Comparison of ENCODE assay signal across 10 cellular contexts in the genomic region with DNA sequence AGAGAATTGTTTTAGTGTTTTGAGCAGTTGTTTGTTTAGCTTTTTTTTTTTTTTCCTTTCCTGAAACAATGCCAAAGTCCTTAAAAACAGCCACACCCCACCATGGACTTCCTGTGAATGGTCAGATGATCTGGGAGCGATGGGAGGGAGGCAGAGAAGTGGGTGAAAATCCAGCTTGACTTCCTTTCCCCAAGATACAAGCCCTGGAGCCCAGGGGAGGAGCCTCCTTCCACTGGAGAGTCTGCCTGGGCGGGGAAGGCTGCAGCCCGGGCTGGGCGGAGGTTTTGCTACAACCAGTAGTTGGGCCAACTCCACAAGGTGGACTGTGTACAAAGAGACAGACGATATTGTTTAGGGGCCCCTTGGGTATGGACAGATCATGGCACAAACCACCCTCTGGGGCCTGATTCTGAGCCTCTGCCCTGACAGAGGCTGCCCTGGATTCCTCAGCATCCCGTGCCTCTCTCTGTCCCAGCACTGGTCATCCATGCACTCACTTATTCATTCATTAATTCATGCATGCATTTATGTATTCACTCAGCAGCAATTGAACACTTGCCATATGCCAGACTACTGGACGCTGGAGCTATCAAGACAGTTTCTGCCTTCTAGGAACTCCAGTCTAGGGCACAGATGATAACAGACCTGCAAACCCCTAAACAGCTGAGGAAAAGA. TPM values are rescaled to one million over a fixed set of nuclear protein-coding genes. Genes with fewer than 3 reads are reported as not detected.
DNase-seq lines count a peak whose midpoint lies in the region; ATAC-seq and TF ChIP-seq lines count a peak whose summit lies in the region.
"Had no signal": no experiment of that assay in that cellular context is flagged by ENCODE, and none has a peak within 500 bp of the region (broad histone marks: within the 10 kb centered on the region; RNA-seq: fewer than 3 reads in every experiment).

No MANE protein-coding gene starts in this region.

- POLR2A ChIA-PET in SK-N-SH (lab: Yijun Ruan, JAX) = no interaction called here

- TF ChIP-seq RAD21 in SK-N-SH (IDR thresholded peaks at IDR 0.05; ENCODE audit: low read length) = no peak

- H3K9me3 ChIP-seq in SK-N-SH (no peaks in the 10 kb centered on the region), vagina (no peaks in the 10 kb centered on the region)

- DNase-seq in SK-N-SH (no peak), cerebellar cortex (ENCODE audit: low spot score) (peak; percentile 18), left lobe of liver (ENCODE audit: low spot score) (no peak), vagina (ENCODE audit: extremely low spot score in 2 of 2) (no peak), activated gamma-delta T cell treated with Interleukin-2 at 50 U/mL for 16 hours (no peak), NCI-H2107 treated with DMSO at 0.1 percent for 48 hours (lab: John Stamatoyannopoulos, UW; ENCODE audit: unreplicated experiment) (no peak)
- DNase-seq: C1 segment of cervical spinal cord, T-helper 9 cell had no signal

- TF ChIP-seq POLR2A in vagina (IDR thresholded peaks at IDR 0.05) = no peak

- H2AFZ ChIP-seq in SK-N-SH (ENCODE audit: low read depth) = no peak overlapping the region

- 80% methylated on average over 6 of the region's 7 CpGs for WGBS in SK-N-SH (ENCODE audit: low lambda C conversion rate)

- H3K36me3 ChIP-seq in SK-N-SH (replicated peaks in 1 of 2; ENCODE audit: control insufficient read depth in 1 of 2, insufficient read depth in 2 of 2, low read length in 1 of 2) (peaks cover 0 to 2% of the 10 kb centered on the region in 2 experiments), vagina (no peaks in the 10 kb centered on the region)

- H3F3A ChIP-seq in SK-N-SH (replicated peaks; ENCODE audit: insufficient read depth) = no peaks in the 10 kb centered on the region

- intact Hi-C loops in vagina (cut with DNase I) = no loop called here

- no peak overlapping the region for H3K9ac ChIP-seq in SK-N-SH

- no peak overlapping the region for H3K4me2 ChIP-seq in SK-N-SH

- no peaks in the 10 kb centered on the region for H3K9me2 ChIP-seq in SK-N-SH

- H3K4me3 ChIP-seq in SK-N-SH (ENCODE audit: low read depth in 2 of 2, low read length in 1 of 2) = no peak overlapping the region
- H3K4me3 ChIP-seq in vagina = no peak overlapping the region

- peaks cover 0 to 22% of the 10 kb centered on the region in 2 experiments; a peak in 1 of 4 replicates for H3K4me1 ChIP-seq in SK-N-SH (ENCODE audit: control insufficient read depth in 1 of 2, insufficient read depth in 2 of 2, low read depth in 1 of 2, low read length in 1 of 2)
- H3K4me1 ChIP-seq in vagina = peaks cover 41% of the 10 kb centered on the region

- no peak for TF ChIP-seq CTCF in SK-N-SH (IDR thresholded peaks at IDR 0.05)
- no peak for TF ChIP-seq CTCF in vagina (IDR thresholded peaks at IDR 0.05)

- no peaks in the 10 kb centered on the region for H4K20me1 ChIP-seq in SK-N-SH (ENCODE audit: insufficient read depth)

- H3K27me3 ChIP-seq in SK-N-SH (ENCODE audit: insufficient read depth) = no peaks in the 10 kb centered on the region
- H3K27me3 ChIP-seq in vagina = no peaks in the 10 kb centered on the region

- no peak for TF ChIP-seq EP300 in SK-N-SH (IDR thresholded peaks at IDR 0.05; ENCODE audit: borderline replicate concordance in 1 of 2, low read depth in 1 of 2, low read length in 1 of 2)

- ATAC-seq in SK-N-SH treated with all-trans-retinoic acid at 6 μM for 48 hours (peak; percentile 38), left lobe of liver (peak; percentile 68), HG02852 (IDR thresholded peaks at IDR 0.05; ENCODE audit: unreplicated experiment) (no peak)

- no peaks in the 10 kb centered on the region for H3K79me2 ChIP-seq in SK-N-SH (ENCODE audit: insufficient read depth)

- CTCF ChIA-PET in SK-N-SH (lab: Yijun Ruan, JAX) = interaction anchor here (1.4 to 2.9 kb wide), 3 partner anchors 9 to 79 kb away, joined by 4 to 12 read pairs (median 4); no protein-coding TSS in a partner anchor

- H3K27ac ChIP-seq in SK-N-SH (ENCODE audit: low read depth in 2 of 2, low read length in 1 of 2) (no peak overlapping the region), vagina (peak overlapping the region; percentile 47)

TF ChIP-seq in SK-N-SH treated with all-trans-retinoic acid at 6 μM for 48 hours, 23 proteins besides CTCF, POLR2A, EP300 and RAD21:
- TF ChIP-seq PPARA (CRISPR knock-in tag; IDR thresholded peaks at IDR 0.05; ENCODE audit: borderline replicate concordance) = no peak
- no peak for TF ChIP-seq TOX (CRISPR knock-in tag; IDR thresholded peaks at IDR 0.05; ENCODE audit: borderline replicate concordance)
- TF ChIP-seq ARNTL (CRISPR knock-in tag; IDR thresholded peaks at IDR 0.05; ENCODE audit: borderline replicate concordance, low read depth) = no peak

TF ChIP-seq in SK-N-SH, 30 proteins besides CTCF, POLR2A, EP300 and RAD21:
- TF ChIP-seq EZH2phosphoT487 (IDR thresholded peaks at IDR 0.05; ENCODE audit: borderline replicate concordance, low read depth) = no peak
- no peak for TF ChIP-seq JUND (IDR thresholded peaks at IDR 0.05)
- no peak for TF ChIP-seq MXI1 (IDR thresholded peaks at IDR 0.05; ENCODE audit: low read depth, low read length)
- no peak for TF ChIP-seq TEAD4 (IDR thresholded peaks at IDR 0.05; ENCODE audit: borderline replicate concordance, insufficient read depth)
- TF ChIP-seq FOXJ3 (CRISPR knock-in tag; IDR thresholded peaks at IDR 0.05) = no peak
- TF ChIP-seq RXRA (IDR thresholded peaks at IDR 0.05; ENCODE audit: borderline replicate concordance, low read depth) = no peak
- TF ChIP-seq, protein P1, sequence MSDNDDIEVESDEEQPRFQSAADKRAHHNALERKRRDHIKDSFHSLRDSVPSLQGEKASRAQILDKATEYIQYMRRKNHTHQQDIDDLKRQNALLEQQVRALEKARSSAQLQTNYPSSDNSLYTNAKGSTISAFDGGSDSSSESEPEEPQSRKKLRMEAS (IDR thresholded peaks at IDR 0.05; ENCODE audit: low read depth) = no peak
TF ChIP-seq in SK-N-SH: peak in this region for 0.

RNA-seq across cellular contexts. Expression of a gene that starts 29.8 kb away (rescaled TPM):
- 204 and 261 TPM in 2 replicates for polyA plus RNA-seq in SK-N-SH (2012; rRNA removed)
- polyA plus RNA-seq in SK-N-SH (2012; cell fraction: cytosol; rRNA removed) = 68.2 and 73.8 TPM in 2 replicates
- polyA plus RNA-seq in SK-N-SH (2012; cell fraction: nucleus; rRNA removed) = 1,761 and 2,017 TPM in 2 replicates
- 37.5 TPM for total RNA-seq in left lobe of liver
- total RNA-seq in vagina = 158 TPM
